In the genomic region with DNA sequence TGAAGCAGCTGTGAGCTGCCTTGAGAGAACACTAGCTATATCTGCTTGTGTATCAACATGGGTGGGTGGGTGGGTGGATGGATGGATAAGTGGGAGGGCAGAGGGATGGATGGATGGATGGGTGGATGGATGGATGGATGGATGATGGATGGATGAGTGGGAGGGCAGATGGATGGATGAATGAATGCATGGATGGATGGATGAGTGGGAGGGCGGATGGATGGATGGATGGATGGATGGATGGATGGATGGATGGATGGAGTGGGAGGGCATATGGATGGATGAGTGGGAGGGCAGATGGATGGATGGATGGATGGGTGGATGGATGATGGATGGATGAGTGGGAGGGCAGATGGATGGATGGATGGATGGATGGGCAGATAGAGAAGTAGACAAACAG, we compare ENCODE assay signal across 12 cellular contexts.
DNase-seq lines count a peak whose midpoint lies in the region; ATAC-seq and TF ChIP-seq lines count a peak whose summit lies in the region.
"Had no signal": no experiment of that assay in that cellular context is flagged by ENCODE, and none has a peak within 500 bp of the region (broad histone marks: within the 10 kb centered on the region; RNA-seq: fewer than 3 reads in every experiment).

No MANE protein-coding gene starts in this region.

- peak overlapping the region in 7 of 8 donors; percentile 18 to 72 (median 58) for H3K4me3 Mint-ChIP-seq in CD4-positive, alpha-beta memory T cell

- H3K27ac Mint-ChIP-seq in CD4-positive, alpha-beta memory T cell = peak overlapping the region in 6 of 7 donors; percentile 61 to 90 (median 76)

- no peaks in the 10 kb centered on the region for H3K27me3 ChIP-seq in CD4-positive, alpha-beta memory T cell (ENCODE audit: insufficient read depth, low read length)
- no peaks in the 10 kb centered on the region for H3K27me3 ChIP-seq in sigmoid colon
- H3K27me3 ChIP-seq: right lobe of liver had no signal

- peaks cover 48% of the 10 kb centered on the region for H3K4me1 ChIP-seq in CD4-positive, alpha-beta memory T cell (ENCODE audit: insufficient read depth, low read length)
- H3K4me1 ChIP-seq in sigmoid colon = peaks cover 0 to 15% (median 0%) of the 10 kb centered on the region in 4 donors
- H3K4me1 ChIP-seq: right lobe of liver had no signal

- no peak for ATAC-seq in HG03439 (IDR thresholded peaks at IDR 0.05; ENCODE audit: unreplicated experiment)
- ATAC-seq: HCT116 had no signal

- CTCF ChIA-PET in CD4-positive, alpha-beta memory T cell (lab: Charles Lee; ENCODE audit: partially characterized antibody) = interaction anchor here (3.5 to 5.3 kb wide), 3 partner anchors 12 to 19 kb away, joined by 22 to 45 read pairs (median 35); no protein-coding TSS in a partner anchor

- no peak for DNase-seq in CD4-positive, alpha-beta memory T cell
- DNase-seq in NB4 (ENCODE audit: low read depth) = no peak
- no peak for DNase-seq in coronary artery (ENCODE audit: low spot score)
- peak; percentile 17 for DNase-seq in sigmoid colon
- no peak for DNase-seq in cerebellar cortex (ENCODE audit: low spot score)
- DNase-seq in SIG-M5 treated with dmso at 0.1 percent for 504 hours (lab: John Stamatoyannopoulos, UW; ENCODE audit: unreplicated experiment) = no peak
- DNase-seq: activated CD4-positive, CD25-positive, alpha-beta regulatory T cell; C1 segment of cervical spinal cord; right lobe of liver; stimulated activated CD4-positive, alpha-beta T cell treated with anti-CD3 and anti-CD28 coated beads, Interleukin-4, amount 100 ng/mL, for 24 hours had no signal

- no peaks in the 10 kb centered on the region for H3K9me3 Mint-ChIP-seq in CD4-positive, alpha-beta memory T cell

- POLR2A ChIA-PET in CD4-positive, alpha-beta memory T cell (lab: Charles Lee; ENCODE audit: partially characterized antibody) = interaction anchor here (3.6 kb wide), 1 partner anchor 12 kb away, joined by 25 read pairs; no protein-coding TSS in a partner anchor

- TF ChIP-seq POLR2A in NB4 (IDR thresholded peaks at IDR 0.05; ENCODE audit: extremely low read depth, insufficient read length) (no peak), sigmoid colon (IDR thresholded peaks at IDR 0.05) (no peak)

- H3K27ac ChIP-seq in CD4-positive, alpha-beta memory T cell (ENCODE audit: low read depth, low read length) = peak overlapping the region; percentile 20
- H3K27ac ChIP-seq in coronary artery = peak overlapping the region in 1 of 2 donors; percentile 78
- H3K27ac ChIP-seq in sigmoid colon = peak overlapping the region in 3 of 4 donors; percentile 23 to 72 (median 60)

- H3K4me1 Mint-ChIP-seq in CD4-positive, alpha-beta memory T cell = peaks cover 30 to 83% (median 54%) of the 10 kb centered on the region in 4 donors

- H3K27me3 Mint-ChIP-seq in CD4-positive, alpha-beta memory T cell = no peaks in the 10 kb centered on the region

- TF ChIP-seq CTCF in NB4 (IDR thresholded peaks at IDR 0.05; ENCODE audit: low read depth, low read length) (no peak), coronary artery (IDR thresholded peaks at IDR 0.05) (no peak), sigmoid colon (IDR thresholded peaks at IDR 0.05) (no peak)

- H3K4me3 ChIP-seq in CD4-positive, alpha-beta memory T cell (ENCODE audit: low read length in 2 of 2) = no peak overlapping the region
- H3K4me3 ChIP-seq in NB4 (ENCODE audit: low read depth, low read length) (peak overlapping the region; percentile 94), coronary artery (peak overlapping the region; percentile 62), sigmoid colon (no peak overlapping the region)
- H3K4me3 ChIP-seq: right lobe of liver had no signal

- WGBS in sigmoid colon, 2 donors = 79 to 87% methylated on average over 1 of the region's 1 CpG

- peaks cover 18% of the 10 kb centered on the region for H3K36me3 ChIP-seq in CD4-positive, alpha-beta memory T cell (ENCODE audit: insufficient read depth, low read length)
- peaks cover 0 to 5% (median 0%) of the 10 kb centered on the region in 4 donors for H3K36me3 ChIP-seq in sigmoid colon
- H3K36me3 ChIP-seq: right lobe of liver had no signal

- peaks cover 25 to 52% of the 10 kb centered on the region in 2 donors for H3K36me3 Mint-ChIP-seq in CD4-positive, alpha-beta memory T cell

- intact Hi-C loops in CD4-positive, alpha-beta memory T cell (cut with micrococcal nuclease) = no loop called here
- intact Hi-C loops in sigmoid colon (cut with DNase I) = no loop called here

- TF ChIP-seq EP300 in sigmoid colon (IDR thresholded peaks at IDR 0.05) = no peak

- H3K9me3 ChIP-seq in CD4-positive, alpha-beta memory T cell (ENCODE audit: control insufficient read depth in 1 of 2, low read length in 2 of 2) = no peaks in the 10 kb centered on the region
- no peaks in the 10 kb centered on the region for H3K9me3 ChIP-seq in sigmoid colon
- H3K9me3 ChIP-seq: right lobe of liver had no signal

Comparison
In these comparisons a context has a peak if more than half of its experiments do, and no peak if none do; other contexts are left out.
1. H3K4me3 ChIP-seq: peak in NB4 (single experiment) and coronary artery (single experiment); none in CD4-positive, alpha-beta memory T cell (0 of 2) and sigmoid colon (0 of 4).